ENCODE assay signal across 21 cellular contexts in genomic region chr4:52943644-52944043, GRCh38.
A peak's percentile ranks its signal among the peaks of the same experiment; 100 is the strongest.
DNase-seq lines count a peak whose midpoint lies in the region; ATAC-seq, FAIRE-seq and TF ChIP-seq lines count a peak whose summit lies in the region.
"Had no signal": no experiment of that assay in that cellular context is flagged by ENCODE, and none has a peak within 500 bp of the region (broad histone marks: within the 10 kb centered on the region; RNA-seq: fewer than 3 reads in every experiment).

No MANE protein-coding gene starts in this region.

- no peak overlapping the region for H2BK120ac ChIP-seq in IMR-90 (ENCODE audit: low read depth, low read length)

- FAIRE-seq in pancreas (lab: Jason Lieb, UNC): no peak
- FAIRE-seq: D721Med, G401.6, GM12892, GM18507 had no signal

- no peaks in the 10 kb centered on the region for H3K27me3 ChIP-seq in left ventricle myocardium inferior (ENCODE audit: low read depth)
- no peaks in the 10 kb centered on the region for H3K27me3 ChIP-seq in IMR-90 (ENCODE audit: control insufficient read depth, insufficient read depth, low read length)
- H3K27me3 ChIP-seq in neural progenitor cell: no peaks in the 10 kb centered on the region
- H3K27me3 ChIP-seq in pancreas: no peaks in the 10 kb centered on the region
- no peaks in the 10 kb centered on the region for H3K27me3 ChIP-seq in upper lobe of right lung
- no peaks in the 10 kb centered on the region for H3K27me3 ChIP-seq in WERI-Rb-1 (ENCODE audit: insufficient read depth, low read depth, severe bottlenecking)
- H3K27me3 ChIP-seq: BE2C had no signal

- no peak overlapping the region for H2BK15ac ChIP-seq in IMR-90 (ENCODE audit: low read depth, low read length)

- H3K56ac ChIP-seq in IMR-90 (ENCODE audit: extremely low read depth, insufficient read depth, low read length): no peak overlapping the region

- H3K79me2 ChIP-seq in neural progenitor cell (ENCODE audit: low read depth): no peaks in the 10 kb centered on the region

- no peak overlapping the region for H3K4ac ChIP-seq in IMR-90 (ENCODE audit: low read depth, low read length)

- no peak for TF ChIP-seq CTCF in left ventricle myocardium inferior (IDR thresholded peaks at IDR 0.05; ENCODE audit: borderline replicate concordance)
- no peak for TF ChIP-seq CTCF in IMR-90 (conservative IDR thresholded peaks at IDR 0.05; ENCODE audit: low read depth, low read length)
- no peak for TF ChIP-seq CTCF in brain (conservative IDR thresholded peaks at IDR 0.05)
- no peak for TF ChIP-seq CTCF in neural progenitor cell (IDR thresholded peaks at IDR 0.05)
- TF ChIP-seq CTCF in pancreas (IDR thresholded peaks at IDR 0.05): no peak
- TF ChIP-seq CTCF in upper lobe of right lung (IDR thresholded peaks at IDR 0.05): no peak
- no peak for TF ChIP-seq CTCF in WERI-Rb-1 (IDR thresholded peaks at IDR 0.05; ENCODE audit: low read depth, low read length)

- H3K36me3 Mint-ChIP-seq in brain (no peaks in the 10 kb centered on the region), neural progenitor cell (no peaks in the 10 kb centered on the region)

- no TSS peak for BruUV-seq in IMR-90 (replicated peaks; lab: Mats Ljungman, UMichigan)

- H2BK5ac ChIP-seq in IMR-90 (ENCODE audit: low read depth, low read length, poor library complexity, severe bottlenecking): no peak overlapping the region

- H3K27ac Mint-ChIP-seq in brain: peak overlapping the region in 4 of 5 experiments; percentile 66 to 87 (median 76)
- peak overlapping the region; percentile 45 for H3K27ac Mint-ChIP-seq in neural progenitor cell
- H3K27ac Mint-ChIP-seq: CD4-positive, alpha-beta T cell; GM23338; HFFc6 had no signal

- H4K91ac ChIP-seq in IMR-90 (ENCODE audit: insufficient read depth, low read depth, low read length): no peak overlapping the region

- H3K4me1 Mint-ChIP-seq in brain (peaks cover 85% of the 10 kb centered on the region), neural progenitor cell (peaks cover 34% of the 10 kb centered on the region)

- no peaks in the 10 kb centered on the region for H3K79me1 ChIP-seq in IMR-90 (ENCODE audit: low read depth in 1 of 2, low read length in 2 of 2)

- no peak overlapping the region for H3K4me3 Mint-ChIP-seq in brain
- H3K4me3 Mint-ChIP-seq in neural progenitor cell: no peak overlapping the region
- H3K4me3 Mint-ChIP-seq: CD4-positive, alpha-beta T cell; GM23338; HFFc6 had no signal

- peak overlapping the region; percentile 49; the same call in 1 of the 2 replicates for H3K23ac ChIP-seq in IMR-90 (ENCODE audit: low read depth, low read length)

- DNase-seq in left ventricle myocardium inferior: no peak
- DNase-seq in Right ventricle myocardium inferior (ENCODE audit: missing footprints): no peak
- DNase-seq in IMR-90: no peak
- no peak for DNase-seq in neural progenitor cell (ENCODE audit: low spot score)
- DNase-seq in pancreas: no peak
- DNase-seq in upper lobe of right lung: no peak
- DNase-seq in WERI-Rb-1: no peak
- DNase-seq: ACHN; BE2C; Caco-2; CD4-positive, alpha-beta T cell; H7; HFFc6 had no signal

- no peak for ATAC-seq in Right ventricle myocardium inferior
- no peak for ATAC-seq in IMR-90 (ENCODE audit: low read depth)
- no peak for ATAC-seq in pancreas
- ATAC-seq in upper lobe of right lung: no peak
- ATAC-seq: GM23338, HCT116 had no signal

- H3K9me3 ChIP-seq in left ventricle myocardium inferior (replicated peaks) (no peaks in the 10 kb centered on the region), IMR-90 (ENCODE audit: control insufficient read depth, insufficient read depth, low read length) (no peaks in the 10 kb centered on the region), neural progenitor cell (ENCODE audit: low read depth) (no peaks in the 10 kb centered on the region), pancreas (no peaks in the 10 kb centered on the region), upper lobe of right lung (no peaks in the 10 kb centered on the region), WERI-Rb-1 (ENCODE audit: severe bottlenecking) (no peaks in the 10 kb centered on the region)
- H3K9me3 ChIP-seq: BE2C, Caco-2 had no signal

- no peak for TF ChIP-seq RAD21 in IMR-90 (IDR thresholded peaks at IDR 0.05; ENCODE audit: low read length)

- H3K9me1 ChIP-seq in IMR-90 (ENCODE audit: insufficient read depth, low read length): peaks cover 3% of the 10 kb centered on the region; the same call in 1 of the 2 replicates

- H4K8ac ChIP-seq in IMR-90 (ENCODE audit: low read depth in 2 of 2, low read length in 2 of 2): no peak overlapping the region

- H4K20me1 ChIP-seq in IMR-90 (ENCODE audit: insufficient read depth, low read length) (no peaks in the 10 kb centered on the region), neural progenitor cell (ENCODE audit: low read depth) (no peaks in the 10 kb centered on the region)

- no peak for TF ChIP-seq POLR2A in IMR-90 (IDR thresholded peaks at IDR 0.05; ENCODE audit: low read depth, low read length)

- H3K27ac ChIP-seq in left ventricle myocardium inferior (replicated peaks) (peak overlapping the region; percentile 84), IMR-90 (ENCODE audit: insufficient read depth, low read length) (no peak overlapping the region), neural progenitor cell (no peak overlapping the region), pancreas (no peak overlapping the region), upper lobe of right lung (no peak overlapping the region), WERI-Rb-1 (no peak overlapping the region)
- H3K27ac ChIP-seq: C4-2B had no signal

- H3K27me3 Mint-ChIP-seq in brain (no peaks in the 10 kb centered on the region), neural progenitor cell (ENCODE audit: insufficient read depth, low read depth) (peaks cover 5% of the 10 kb centered on the region)
- H3K27me3 Mint-ChIP-seq: CD4-positive, alpha-beta T cell had no signal

- H3K18ac ChIP-seq in IMR-90 (ENCODE audit: low read depth, low read length): no peak overlapping the region

- H2AFZ ChIP-seq in IMR-90 (replicated peaks; ENCODE audit: low read length, poor library complexity) (no peak overlapping the region), neural progenitor cell (replicated peaks) (no peak overlapping the region)
- H2AFZ ChIP-seq: GM23338 had no signal

- H3F3A ChIP-seq in neural progenitor cell (ENCODE audit: low read depth): no peaks in the 10 kb centered on the region

- H3K36me3 ChIP-seq in left ventricle myocardium inferior: no peaks in the 10 kb centered on the region
- H3K36me3 ChIP-seq in IMR-90 (ENCODE audit: control insufficient read depth, insufficient read depth, low read length): no peaks in the 10 kb centered on the region
- no peaks in the 10 kb centered on the region for H3K36me3 ChIP-seq in neural progenitor cell
- no peaks in the 10 kb centered on the region for H3K36me3 ChIP-seq in pancreas
- H3K36me3 ChIP-seq in upper lobe of right lung: no peaks in the 10 kb centered on the region
- H3K36me3 ChIP-seq in WERI-Rb-1: no peaks in the 10 kb centered on the region
- H3K36me3 ChIP-seq: BE2C had no signal

- H3K4me2 ChIP-seq in IMR-90 (ENCODE audit: low read depth, low read length): no peak overlapping the region
- H3K4me2 ChIP-seq in neural progenitor cell: no peak overlapping the region
- H3K4me2 ChIP-seq: GM23338 had no signal

- no peak overlapping the region for H2BK20ac ChIP-seq in IMR-90 (ENCODE audit: low read depth, low read length)

- H3K9ac ChIP-seq in IMR-90 (ENCODE audit: low read depth, low read length) (no peak overlapping the region), neural progenitor cell (no peak overlapping the region)

- CTCF ChIA-PET in IMR-90 (lab: Yijun Ruan, JAX): interaction anchor here (1.1 to 2.0 kb wide), 2 partner anchors 9 to 32 kb away, joined by 3 to 6 read pairs; no protein-coding TSS in a partner anchor

- H3K4me1 ChIP-seq in left ventricle myocardium inferior: peaks cover 65% of the 10 kb centered on the region
- H3K4me1 ChIP-seq in IMR-90 (ENCODE audit: control insufficient read depth, insufficient read depth, low read length): 0 out of 2 replicates have a peak, but pooled peaks cover 2% of the 10 kb centered on the region
- H3K4me1 ChIP-seq in neural progenitor cell: peaks cover 35% of the 10 kb centered on the region
- H3K4me1 ChIP-seq in pancreas: peaks cover 0 to 10% (median 8%) of the 10 kb centered on the region in 3 donors
- no peaks in the 10 kb centered on the region for H3K4me1 ChIP-seq in upper lobe of right lung
- H3K4me1 ChIP-seq: Caco-2 had no signal

- no peak overlapping the region; the same call in 1 of the 2 replicates for H2AK5ac ChIP-seq in IMR-90 (ENCODE audit: low read depth, low read length)

- POLR2A ChIA-PET in IMR-90 (lab: Charles Lee; ENCODE audit: unreplicated experiment): no interaction called here

- H3K14ac ChIP-seq in IMR-90 (replicated peaks; ENCODE audit: low read depth, low read length): 0 out of 2 replicates have a peak overlapping the region, but pooled peaks have one; percentile 32

- intact Hi-C loops in left ventricle myocardium inferior (cut with micrococcal nuclease) (no loop called here), Right ventricle myocardium inferior (cut with DNase I) (no loop called here), IMR-90 (cut with micrococcal nuclease) (no loop called here), pancreas (cut with DNase I) (no loop called here), upper lobe of right lung (cut with DNase I) (no loop called here)

- no peak overlapping the region for H3K4me3 ChIP-seq in left ventricle myocardium inferior
- H3K4me3 ChIP-seq in IMR-90 (ENCODE audit: insufficient read depth, low read depth, low read length): no peak overlapping the region
- no peak overlapping the region for H3K4me3 ChIP-seq in neural progenitor cell
- H3K4me3 ChIP-seq in pancreas: no peak overlapping the region
- H3K4me3 ChIP-seq in upper lobe of right lung: no peak overlapping the region
- no peak overlapping the region for H3K4me3 ChIP-seq in WERI-Rb-1 (ENCODE audit: low read depth, low read length)
- H3K4me3 ChIP-seq: GM23338 had no signal

- H4K5ac ChIP-seq in IMR-90 (ENCODE audit: low read depth, low read length): no peak overlapping the region

- H3K9me3 Mint-ChIP-seq in brain (no peaks in the 10 kb centered on the region), neural progenitor cell (no peaks in the 10 kb centered on the region)
- H3K9me3 Mint-ChIP-seq: CD4-positive, alpha-beta T cell; GM23338; HFFc6 had no signal

- dilution Hi-C loops in IMR-90 (cut with HindIII; ENCODE audit: low sequenced_read_pairs, unreplicated experiment): no loop called here

- in situ Hi-C loops in IMR-90 (cut with MboI; ENCODE audit: low sequenced_read_pairs): no loop called here

- H2AK9ac ChIP-seq in IMR-90 (replicated peaks; ENCODE audit: low read depth, low read length, poor library complexity): no peak overlapping the region

TF ChIP-seq in IMR-90, 13 proteins besides CTCF, POLR2A, EP300 and RAD21:
- TF ChIP-seq RFX5 (IDR thresholded peaks at IDR 0.05; ENCODE audit: low read depth, low read length): no peak
